Comparison of ENCODE assay signal across 20 cellular contexts in genomic region chr6:111866857-111867256, GRCh38. TPM values are rescaled to one million over a fixed set of nuclear protein-coding genes. Genes with fewer than 3 reads are reported as not detected.
DNase-seq lines count a peak whose midpoint lies in the region; ATAC-seq, FAIRE-seq and TF ChIP-seq lines count a peak whose summit lies in the region.
"Had no signal": no experiment of that assay in that cellular context is flagged by ENCODE, and none has a peak within 500 bp of the region (broad histone marks: within the 10 kb centered on the region; RNA-seq: fewer than 3 reads in every experiment).

No MANE protein-coding gene starts in this region.

- no peaks in the 10 kb centered on the region for H3K9me3 Mint-ChIP-seq in activated T-cell treated with anti-CD3 and anti-CD28 coated beads, Interleukin-2, amount 50 U/mL, for 4 hours
- H3K9me3 Mint-ChIP-seq in astrocyte (ENCODE audit: unreplicated experiment): no peaks in the 10 kb centered on the region
- H3K9me3 Mint-ChIP-seq in neural progenitor cell: no peaks in the 10 kb centered on the region

- H3K9me3 ChIP-seq in Loucy (ENCODE audit: insufficient read depth, low read depth, low read length) (no peaks in the 10 kb centered on the region), astrocyte (ENCODE audit: insufficient read depth, low read depth, low read length) (no peaks in the 10 kb centered on the region), neural progenitor cell (ENCODE audit: low read depth) (no peaks in the 10 kb centered on the region)
- H3K9me3 ChIP-seq: left lung, ovary, sigmoid colon had no signal

- H3K9me2 ChIP-seq in Loucy (replicated peaks; ENCODE audit: low read depth, low read length): no peaks in the 10 kb centered on the region

- H3K4me2 ChIP-seq in Loucy (ENCODE audit: low read depth, low read length, poor library complexity, severe bottlenecking) (peak overlapping the region; percentile 39), astrocyte (ENCODE audit: low read length) (no peak overlapping the region), neural progenitor cell (peak overlapping the region; percentile 49)

- H2AFZ ChIP-seq in Loucy (ENCODE audit: low read length) (no peak overlapping the region), astrocyte (ENCODE audit: low read depth, low read length) (no peak overlapping the region), neural progenitor cell (replicated peaks) (no peak overlapping the region)

- H3K27ac Mint-ChIP-seq in astrocyte (ENCODE audit: unreplicated experiment) (peak overlapping the region; percentile 3), neural progenitor cell (peak overlapping the region; percentile 4)

- H3K79me2 ChIP-seq in Loucy (ENCODE audit: insufficient read depth, low read length) (peaks cover 100% of the 10 kb centered on the region), astrocyte (ENCODE audit: insufficient read depth, low read length) (peaks cover 98% of the 10 kb centered on the region), neural progenitor cell (ENCODE audit: low read depth) (peaks cover 100% of the 10 kb centered on the region)

- peak overlapping the region; percentile 3 for H3K4me3 ChIP-seq in Loucy (ENCODE audit: low read length, poor library complexity, severe bottlenecking)
- H3K4me3 ChIP-seq in astrocyte (ENCODE audit: insufficient read depth, low read depth, low read length): no peak overlapping the region
- no peak overlapping the region for H3K4me3 ChIP-seq in neural progenitor cell
- H3K4me3 ChIP-seq: K562, left lung, ovary, sigmoid colon had no signal

- peak overlapping the region; percentile 98 for H3K4me3 Mint-ChIP-seq in activated T-cell treated with anti-CD3 and anti-CD28 coated beads, Interleukin-2, amount 50 U/mL, for 4 hours
- H3K4me3 Mint-ChIP-seq in astrocyte (ENCODE audit: unreplicated experiment): peak overlapping the region; percentile 24
- no peak overlapping the region for H3K4me3 Mint-ChIP-seq in neural progenitor cell

- no peak for FAIRE-seq in astrocyte (lab: Jason Lieb, UNC)
- FAIRE-seq: K562, urothelium cell line had no signal

- H3K36me3 Mint-ChIP-seq in activated T-cell treated with anti-CD3 and anti-CD28 coated beads, Interleukin-2, amount 50 U/mL, for 4 hours (ENCODE audit: insufficient read depth): peaks cover 42% of the 10 kb centered on the region
- H3K36me3 Mint-ChIP-seq in astrocyte (ENCODE audit: low read depth, unreplicated experiment) (peaks cover 5% of the 10 kb centered on the region), neural progenitor cell (peaks cover 24% of the 10 kb centered on the region)

- peaks cover 57% of the 10 kb centered on the region for H4K20me1 ChIP-seq in Loucy (ENCODE audit: insufficient read depth, low read length, poor library complexity, severe bottlenecking)
- peaks cover 88% of the 10 kb centered on the region for H4K20me1 ChIP-seq in astrocyte (ENCODE audit: insufficient read depth, low read length)
- peaks cover 89% of the 10 kb centered on the region for H4K20me1 ChIP-seq in neural progenitor cell (ENCODE audit: low read depth)

- ATAC-seq in activated T-cell treated with anti-CD3 and anti-CD28 coated beads, Interleukin-2, amount 50 U/mL, for 4 hours: no peak
- no peak for ATAC-seq in GM21737 (IDR thresholded peaks at IDR 0.05; ENCODE audit: unreplicated experiment)
- ATAC-seq: K562, left lung had no signal

- H3K27me3 ChIP-seq in Loucy (ENCODE audit: insufficient read depth, low read length, poor library complexity, severe bottlenecking) (no peaks in the 10 kb centered on the region), astrocyte (ENCODE audit: insufficient read depth, low read length) (no peaks in the 10 kb centered on the region), neural progenitor cell (no peaks in the 10 kb centered on the region)
- H3K27me3 ChIP-seq: ovary, sigmoid colon had no signal

- H3K36me3 ChIP-seq in Loucy (ENCODE audit: insufficient read depth, low read length): no peaks in the 10 kb centered on the region
- H3K36me3 ChIP-seq in astrocyte (ENCODE audit: insufficient read depth, low read length): no peaks in the 10 kb centered on the region
- no peaks in the 10 kb centered on the region for H3K36me3 ChIP-seq in neural progenitor cell
- H3K36me3 ChIP-seq: left lung, ovary, sigmoid colon had no signal

- H3K27me3 Mint-ChIP-seq in activated T-cell treated with anti-CD3 and anti-CD28 coated beads, Interleukin-2, amount 50 U/mL, for 4 hours (ENCODE audit: low read depth): no peaks in the 10 kb centered on the region
- H3K27me3 Mint-ChIP-seq in astrocyte (ENCODE audit: low read depth, unreplicated experiment) (no peaks in the 10 kb centered on the region), neural progenitor cell (ENCODE audit: insufficient read depth, low read depth) (no peaks in the 10 kb centered on the region)

- peaks cover 84% of the 10 kb centered on the region for H3K4me1 Mint-ChIP-seq in activated T-cell treated with anti-CD3 and anti-CD28 coated beads, Interleukin-2, amount 50 U/mL, for 4 hours (ENCODE audit: low read depth)
- H3K4me1 Mint-ChIP-seq in astrocyte (ENCODE audit: low read depth, unreplicated experiment) (peaks cover 37% of the 10 kb centered on the region), neural progenitor cell (peaks cover 47% of the 10 kb centered on the region)

- H3K27ac ChIP-seq in astrocyte (ENCODE audit: low read depth, low read length) (no peak overlapping the region), neural progenitor cell (no peak overlapping the region)
- H3K27ac ChIP-seq: left lung, ovary, sigmoid colon had no signal

- H3K9ac ChIP-seq in Loucy (ENCODE audit: low read depth, low read length, poor library complexity, severe bottlenecking) (no peak overlapping the region), astrocyte (ENCODE audit: low read length) (no peak overlapping the region), neural progenitor cell (no peak overlapping the region)

- H3F3A ChIP-seq in Loucy (ENCODE audit: low read depth): peaks cover 3% of the 10 kb centered on the region; the same call in 1 of the 2 replicates
- peaks cover 37% of the 10 kb centered on the region for H3F3A ChIP-seq in neural progenitor cell (ENCODE audit: low read depth)

- no peak for DNase-seq in activated T-cell treated with anti-CD3 and anti-CD28 coated beads, Interleukin-2, amount 50 U/mL, for 4 hours
- no peak for DNase-seq in activated T-cell treated with anti-CD3 and anti-CD28 coated beads, Interleukin-2, amount 50 U/mL, for 1 hour
- no peak for DNase-seq in astrocyte (ENCODE audit: low read depth)
- DNase-seq in neural progenitor cell (ENCODE audit: low spot score): no peak
- DNase-seq in NCI-H345 treated with DMSO at 0.1 percent for 48 hours (lab: John Stamatoyannopoulos, UW; ENCODE audit: unreplicated experiment): no peak
- no peak for DNase-seq in DMS 273 treated with DMSO at 0.1 percent for 48 hours (lab: John Stamatoyannopoulos, UW)
- DNase-seq: ACHN; caudate nucleus; effector CD4-positive, alpha-beta T cell; HCEC 1CT; left lung; NCI-H2081; NCI-H510A; ovary; sigmoid colon; stimulated activated CD4-positive, alpha-beta T cell treated with anti-CD3 and anti-CD28 coated beads, Interleukin-1b, Interleukin-23, amount 100 ng/mL, for 48 hours had no signal

- TF ChIP-seq CTCF in Loucy (conservative IDR thresholded peaks at IDR 0.05; ENCODE audit: low read length) (no peak), astrocyte (IDR thresholded peaks at IDR 0.05; ENCODE audit: insufficient read depth, low read depth, low read length) (no peak), neural progenitor cell (IDR thresholded peaks at IDR 0.05) (no peak)

- H3K4me1 ChIP-seq in Loucy (ENCODE audit: insufficient read depth, low read length, poor library complexity, severe bottlenecking) (peaks cover 57% of the 10 kb centered on the region), astrocyte (ENCODE audit: insufficient read depth, low read length) (peaks cover 15% of the 10 kb centered on the region), neural progenitor cell (peaks cover 75% of the 10 kb centered on the region)

RNA-seq across cellular contexts. Expression of gene FYN, which starts 6.4 kb away (rescaled TPM):
- total RNA-seq in activated T-cell treated with anti-CD3 and anti-CD28 coated beads, Interleukin-2, amount 50 U/mL, for 4 hours: 100 to 1,000 TPM; 481 to 505 (median 485) TPM
- 167 and 168 TPM in 2 replicates for total RNA-seq in astrocyte
- 149 and 167 TPM in 2 replicates for total RNA-seq in neural progenitor cell (ENCODE audit: low replicate concordance)
